ENCODE assay signal across 8 cellular contexts in genomic region chr20:8020314-8021079, GRCh38. TPM values are rescaled to one million over a fixed set of nuclear protein-coding genes. Genes with fewer than 3 reads are reported as not detected.
A peak's percentile ranks its signal among the peaks of the same experiment; 100 is the strongest.
DNase-seq lines count a peak whose midpoint lies in the region; ATAC-seq, FAIRE-seq and TF ChIP-seq lines count a peak whose summit lies in the region.

No MANE protein-coding gene starts in this region.

- CTCF ChIA-PET in A549 (lab: Yijun Ruan, JAX), result interaction anchor here (0.8 to 1.4 kb wide), 4 partner anchors 18 to 84 kb away, joined by 3 to 5 read pairs (median 4); no protein-coding TSS in a partner anchor
- CTCF ChIA-PET in HEK293T (lab: Yijun Ruan, JAX), result interaction anchor here (1.1 kb wide), 1 partner anchor 23 kb away, joined by 3 read pairs; no protein-coding TSS in a partner anchor

- H3K4me1 Mint-ChIP-seq in endothelial cell (ENCODE audit: unreplicated experiment), result peaks cover 5% of the 10 kb centered on the region

- DNase-seq in A549 (ENCODE audit: low read depth in 1 of 2, low spot score in 1 of 2), result no peak
- DNase-seq in NCI-H774 (lab: John Stamatoyannopoulos, UW), result peak; percentile 4
- DNase-seq in endothelial cell (ENCODE audit: low spot score), result no peak
- DNase-seq in superior temporal gyrus (ENCODE audit: extremely low spot score), result peak; percentile 33
- DNase-seq in HEK293T (ENCODE audit: extremely low spot score), result no peak
- no peak for DNase-seq in posterior vena cava (ENCODE audit: low spot score)

- no peak for ATAC-seq in A549
- peak; percentile 63 for ATAC-seq in GM18517 (IDR thresholded peaks at IDR 0.05; ENCODE audit: unreplicated experiment)
- ATAC-seq in HG03025 (IDR thresholded peaks at IDR 0.05; ENCODE audit: low FRiP score, unreplicated experiment), result peak; percentile 43

- H3K4me3 Mint-ChIP-seq in endothelial cell (ENCODE audit: unreplicated experiment), result peak overlapping the region; percentile 92

- peaks cover 9% of the 10 kb centered on the region for H3K4me1 ChIP-seq in A549

- POLR2A ChIA-PET in A549 (lab: Yijun Ruan, JAX), result interaction anchor here (0.8 to 1.4 kb wide), 4 partner anchors 10 to 40 kb away, joined by 4 to 6 read pairs (median 4); no protein-coding TSS in a partner anchor
- POLR2A ChIA-PET in HEK293T (lab: Yijun Ruan, JAX), result interaction anchor here (1.1 kb wide), 1 partner anchor 15 kb away, joined by 3 read pairs; no protein-coding TSS in a partner anchor

- H3K27ac Mint-ChIP-seq in endothelial cell (ENCODE audit: unreplicated experiment), result no peak overlapping the region

- no peak for TF ChIP-seq EP300 in A549 (IDR thresholded peaks at IDR 0.05)

- 53% methylated on average over 3 of the region's 3 CpGs for WGBS in A549 (ENCODE audit: missing lambda C conversion rate)

- TF ChIP-seq CTCF in A549 (IDR thresholded peaks at IDR 0.05) (no peak), endothelial cell (IDR thresholded peaks at IDR 0.05; ENCODE audit: unreplicated experiment) (no peak)

- no peaks in the 10 kb centered on the region for H3K27me3 Mint-ChIP-seq in endothelial cell (ENCODE audit: unreplicated experiment)

- no peaks in the 10 kb centered on the region for H3K9me3 ChIP-seq in A549

- no peak overlapping the region for H3K27ac ChIP-seq in A549

- peak overlapping the region; percentile 77 for H3K4me2 ChIP-seq in A549

- intact Hi-C loops in posterior vena cava (cut with DNase I), result no loop called here

- no peak for TF ChIP-seq RAD21 in A549 (conservative IDR thresholded peaks at IDR 0.05 in 1 of 2, IDR thresholded peaks at IDR 0.05 in 1 of 2)

- no peaks in the 10 kb centered on the region for H3K9me3 Mint-ChIP-seq in endothelial cell (ENCODE audit: unreplicated experiment)

- H3K36me3 Mint-ChIP-seq in endothelial cell (ENCODE audit: low read depth, unreplicated experiment), result no peaks in the 10 kb centered on the region

- TF ChIP-seq POLR2A in A549 (IDR thresholded peaks at IDR 0.05; ENCODE audit: low read length), result no peak

- FAIRE-seq in A549 (lab: Jason Lieb, UNC), result peak; percentile 81

- peak overlapping the region; percentile 67; the same call in 2 of the 3 replicates for H3K4me3 ChIP-seq in A549

TF ChIP-seq in A549, 52 proteins besides CTCF, POLR2A, EP300 and RAD21:
- TF ChIP-seq ATOH8 (CRISPR knock-in tag; IDR thresholded peaks at IDR 0.05; ENCODE audit: low read depth) (no peak), MYC (IDR thresholded peaks at IDR 0.05; ENCODE audit: borderline replicate concordance, low read length) (no peak), NR3C1 (IDR thresholded peaks at IDR 0.05) (no peak), FOXS1 (CRISPR knock-in tag; IDR thresholded peaks at IDR 0.05) (no peak), NPAS2 (CRISPR knock-in tag; IDR thresholded peaks at IDR 0.05; ENCODE audit: borderline replicate concordance) (no peak), HDAC2 (IDR thresholded peaks at IDR 0.05) (no peak), ZFP36 (IDR thresholded peaks at IDR 0.05; ENCODE audit: borderline replicate concordance, partially characterized antibody) (no peak), RCOR1 (IDR thresholded peaks at IDR 0.05; ENCODE audit: low read depth, low read length) (no peak), ZNF302 (CRISPR knock-in tag; IDR thresholded peaks at IDR 0.05) (no peak), BHLHE40 (IDR thresholded peaks at IDR 0.05; ENCODE audit: low read depth, low read length) (no peak), HEYL (CRISPR knock-in tag; IDR thresholded peaks at IDR 0.05) (no peak), HES2 (IDR thresholded peaks at IDR 0.05) (no peak), RNF2 (IDR thresholded peaks at IDR 0.05; ENCODE audit: borderline replicate concordance, low read depth) (no peak), CHD2 (IDR thresholded peaks at IDR 0.05; ENCODE audit: low read length, partially characterized antibody) (no peak), MAX (IDR thresholded peaks at IDR 0.05) (no peak), NFE2L2 (conservative IDR thresholded peaks at IDR 0.05; ENCODE audit: low read length) (no peak)

TF ChIP-seq in HEK293T, 16 proteins besides CTCF, POLR2A, EP300 and RAD21:
- TF ChIP-seq ELF4 (IDR thresholded peaks at IDR 0.05), result no peak
- no peak for TF ChIP-seq FOXK2 (IDR thresholded peaks at IDR 0.05)
- TF ChIP-seq PKNOX1 (IDR thresholded peaks at IDR 0.05), result no peak
- TF ChIP-seq LEF1 (IDR thresholded peaks at IDR 0.05; ENCODE audit: borderline replicate concordance), result no peak
- no peak for TF ChIP-seq HDGF (IDR thresholded peaks at IDR 0.05; ENCODE audit: borderline replicate concordance)
- no peak for TF ChIP-seq ZNF384 (IDR thresholded peaks at IDR 0.05)
- no peak for TF ChIP-seq L3MBTL2 (conservative IDR thresholded peaks at IDR 0.05)
- TF ChIP-seq TARDBP (IDR thresholded peaks at IDR 0.05), result no peak
- no peak for TF ChIP-seq NFRKB (IDR thresholded peaks at IDR 0.05)
- TF ChIP-seq FOXM1 (IDR thresholded peaks at IDR 0.05; ENCODE audit: borderline replicate concordance), result no peak
- TF ChIP-seq CTBP1 (IDR thresholded peaks at IDR 0.05; ENCODE audit: borderline replicate concordance), result no peak
- no peak for TF ChIP-seq FOXA1 (IDR thresholded peaks at IDR 0.05)
- TF ChIP-seq BHLHE40 (IDR thresholded peaks at IDR 0.05; ENCODE audit: borderline replicate concordance), result no peak
- TF ChIP-seq SP1 (IDR thresholded peaks at IDR 0.05), result no peak
TF ChIP-seq in HEK293T: peak in this region for 0.

RNA-seq across cellular contexts. Expression of gene TMX4, which starts 0.9 kb away (rescaled TPM):
- 17.6 and 21.1 TPM in 2 replicates for polyA plus RNA-seq in A549 (2011; rRNA removed)
- polyA plus RNA-seq in A549 (2012; cell fraction: cytosol; rRNA removed), result 4.1 and 5.0 TPM in 2 replicates
- polyA plus RNA-seq in A549 (2012; cell fraction: nucleus; rRNA removed), result 2.3 and 2.9 TPM in 2 replicates
- 11.7 to 13.2 TPM (median 12.4 TPM) in 3 replicates for polyA plus RNA-seq in A549 (2017; fragmentation: RNase III; extraction: RNeasy Plus Mini Kit Qiagen cat#74134 plus additional on column Dnase treatment)
- 14.1 and 15.7 TPM in 2 replicates for polyA minus RNA-seq in A549 (2011; rRNA and poly(A)+ RNA removed)
- total RNA-seq in endothelial cell (ENCODE audit: unreplicated experiment), result 19.1 TPM
- total RNA-seq in posterior vena cava, result 10 to 100 TPM; 51.8 to 64.6 TPM

Comparison
In these comparisons a context has a peak if more than half of its experiments do, and no peak if none do; other contexts are left out.
1. ATAC-seq: peak in GM18517 (single experiment) and HG03025 (single experiment); none in A549 (0 of 2).
2. DNase-seq: peak in NCI-H774 (single experiment) and superior temporal gyrus (single experiment); none in A549 (0 of 2), endothelial cell (single experiment), HEK293T (single experiment) and posterior vena cava (single experiment).